Comparison of ENCODE assay signal across 22 cellular contexts in genomic region chr12:7058163-7058845, GRCh38.
"Had no signal": no experiment of that assay in that cellular context is flagged by ENCODE, and none has a peak within 500 bp of the region (broad histone marks: within the 10 kb centered on the region; RNA-seq: fewer than 3 reads in every experiment).

No MANE protein-coding gene starts in this region.

- H3K4me1 ChIP-seq: breast epithelium had no signal

- H3K27me3 ChIP-seq: adrenal gland, breast epithelium, thyroid gland had no signal

- H3K4me3 Mint-ChIP-seq: activated T-cell treated with anti-CD3 and anti-CD28 coated beads, Interleukin-2, amount 50 U/mL, for 72 hours; nephron progenitor cell had no signal

- H3K9me3 Mint-ChIP-seq: activated naive CD4-positive, alpha-beta T cell treated with anti-CD3 and anti-CD28 coated beads, Interleukin-2, amount 50 U/mL, for 72 hours; activated T-cell treated with anti-CD3 and anti-CD28 coated beads, Interleukin-2, amount 50 U/mL, for 72 hours had no signal

- ATAC-seq: activated naive CD4-positive, alpha-beta T cell treated with anti-CD3 and anti-CD28 coated beads, Interleukin-2, amount 50 U/mL, for 72 hours; activated T-cell treated with anti-CD3 and anti-CD28 coated beads, Interleukin-2, amount 50 U/mL, for 72 hours had no signal

- H3K27ac Mint-ChIP-seq: activated naive CD4-positive, alpha-beta T cell treated with anti-CD3 and anti-CD28 coated beads, Interleukin-2, amount 50 U/mL, for 72 hours; activated T-cell treated with anti-CD3 and anti-CD28 coated beads, Interleukin-2, amount 50 U/mL, for 72 hours; nephron progenitor cell had no signal

- H3K4me3 ChIP-seq: adrenal gland, breast epithelium, lung, thyroid gland had no signal

- H3K36me3 ChIP-seq: adrenal gland, breast epithelium, thyroid gland had no signal

- H3K9me3 ChIP-seq: adrenal gland, breast epithelium, thyroid gland had no signal

- DNase-seq: activated CD4-positive, alpha-beta T cell treated with anti-CD3 and anti-CD28 coated beads, Interleukin-2, amount 50 U/mL, for 1 hour; activated CD4-positive, CD25-positive, alpha-beta regulatory T cell treated with anti-CD3 and anti-CD28 coated beads, Interleukin-2, amount 50 U/mL, for 72 hours; activated CD8-positive, alpha-beta memory T cell treated with anti-CD3 and anti-CD28 coated beads, Interleukin-2, amount 50 U/mL, for 4 hours; activated gamma-delta T cell treated with Interleukin-2 at 50 U/mL for 16 hours; activated T-cell treated with anti-CD3 and anti-CD28 coated beads, Interleukin-2, amount 50 U/mL, for 72 hours; cerebellar nuclear complex; effector memory CD4-positive, alpha-beta T cell; hippocampal formation; midbrain; nephron progenitor cell; occipital lobe; posterior cingulate gyrus; retina; stimulated activated CD4-positive, alpha-beta T cell treated with anti-CD3 and anti-CD28 coated beads, Interleukin-12 subunit alpha, Interleukin-12 subunit beta, amount 100 ng/mL, for 4 hours; stimulated activated CD4-positive, alpha-beta T cell treated with anti-CD3 and anti-CD28 coated beads, Interleukin-1b, Interleukin-23, amount 100 ng/mL, for 48 hours; stimulated activated naive CD4-positive, alpha-beta T cell treated with Interleukin-2 at 50 U/mL for 16 hours; thyroid gland had no signal

- H3K27ac ChIP-seq: adrenal gland, thyroid gland, VCaP had no signal

- H3K36me3 Mint-ChIP-seq: activated naive CD4-positive, alpha-beta T cell treated with anti-CD3 and anti-CD28 coated beads, Interleukin-2, amount 50 U/mL, for 72 hours had no signal
